8 cellular contexts compared by ENCODE assay signal in genomic region chr2:178194600-178195389, GRCh38. TPM values are rescaled to one million over a fixed set of nuclear protein-coding genes. Genes with fewer than 3 reads are reported as not detected.
DNase-seq lines count a peak whose midpoint lies in the region; ATAC-seq and TF ChIP-seq lines count a peak whose summit lies in the region.

No MANE protein-coding gene starts in this region.

- TF ChIP-seq CTCF in WTC11 (IDR thresholded peaks at IDR 0.05) (no peak), epithelial cell of esophagus (IDR thresholded peaks at IDR 0.05; ENCODE audit: insufficient read depth, low read depth, low read length, missing control alignments) (no peak), thoracic aorta (IDR thresholded peaks at IDR 0.05) (no peak)

- H3K4me1 Mint-ChIP-seq in WTC11: peaks cover 28% of the 10 kb centered on the region

- peak overlapping the region; percentile 55 for H3K27ac ChIP-seq in mesodermal cell (ENCODE audit: low read depth, low read length, severe bottlenecking)
- H3K27ac ChIP-seq in thoracic aorta: peak overlapping the region; percentile 80 to 81

- ATAC-seq in GM21619 (IDR thresholded peaks at IDR 0.05; ENCODE audit: unreplicated experiment): peak; percentile 17
- peak; percentile 46 for ATAC-seq in WTC11
- ATAC-seq in thoracic aorta (ENCODE audit: insufficient number of reproducible peaks, low FRiP score, low read depth): no peak

- no peaks in the 10 kb centered on the region for H3K27me3 ChIP-seq in thoracic aorta (replicated peaks; ENCODE audit: insufficient read depth)

- peak; percentile 12 for DNase-seq in DMS114 treated with DMSO at 0.1 percent for 48 hours (lab: John Stamatoyannopoulos, UW; ENCODE audit: unreplicated experiment)
- peak; percentile 13 for DNase-seq in LoVo (ENCODE audit: low spot score)
- peak; percentile 63 for DNase-seq in WTC11 (ENCODE audit: low spot score)
- peak; percentile 67 for DNase-seq in epithelial cell of esophagus (ENCODE audit: low read depth)
- no peak for DNase-seq in thoracic aorta (ENCODE audit: low spot score)
- no peak for DNase-seq in posterior vena cava (ENCODE audit: low spot score)

- H3K27ac Mint-ChIP-seq in WTC11: no peak overlapping the region

- H3K4me3 ChIP-seq in epithelial cell of esophagus (ENCODE audit: low read length) (peak overlapping the region; percentile 74), mesodermal cell (ENCODE audit: extremely low read depth, insufficient read depth, low read length, poor library complexity, severe bottlenecking) (peak overlapping the region; percentile 80), thoracic aorta (peak overlapping the region; percentile 86)

- H3K27me3 Mint-ChIP-seq in WTC11 (ENCODE audit: low read depth): peaks cover 52% of the 10 kb centered on the region

- 0% methylated on average over 36 to 62 of the region's 83 CpGs for WGBS in mesodermal cell (ENCODE audit: insufficient coverage in 2 of 2), 2 experiments

- H3K4me1 ChIP-seq in mesodermal cell (ENCODE audit: control insufficient read depth, insufficient read depth, low read length, poor library complexity, severe bottlenecking): no peaks in the 10 kb centered on the region
- H3K4me1 ChIP-seq in thoracic aorta (ENCODE audit: control insufficient read depth in 1 of 2, low read depth in 2 of 2): peaks cover 0 to 14% of the 10 kb centered on the region in 2 donors

- CTCF ChIA-PET in WTC11 (lab: Charles Lee): interaction anchor here (0.7 to 2.0 kb wide), 12 partner anchors 8 to 328 kb away, joined by 3 to 7 read pairs (median 4); partner anchors contain the start of gene RBM45

- H3K4me3 Mint-ChIP-seq in WTC11: peak overlapping the region; percentile 80

- H3K9me3 Mint-ChIP-seq in WTC11: no peaks in the 10 kb centered on the region

- POLR2A ChIA-PET in WTC11 (lab: Charles Lee): interaction anchor here (0.6 to 1.2 kb wide), 7 partner anchors 13 to 236 kb away, joined by 3 to 6 read pairs (median 3); no protein-coding TSS in a partner anchor

- H3K9me3 ChIP-seq in mesodermal cell (ENCODE audit: control insufficient read depth, low read length): no peaks in the 10 kb centered on the region
- H3K9me3 ChIP-seq in thoracic aorta: no peaks in the 10 kb centered on the region

- H3K36me3 Mint-ChIP-seq in WTC11: no peaks in the 10 kb centered on the region

- intact Hi-C loops in posterior vena cava (cut with DNase I): no loop called here

- H3K36me3 ChIP-seq in mesodermal cell (ENCODE audit: control insufficient read depth, insufficient read depth, low read length) (no peaks in the 10 kb centered on the region), thoracic aorta (no peaks in the 10 kb centered on the region)

TF ChIP-seq in WTC11, 78 proteins besides CTCF, POLR2A, EP300 and RAD21 (continues in another document):
- TF ChIP-seq, protein P1, sequence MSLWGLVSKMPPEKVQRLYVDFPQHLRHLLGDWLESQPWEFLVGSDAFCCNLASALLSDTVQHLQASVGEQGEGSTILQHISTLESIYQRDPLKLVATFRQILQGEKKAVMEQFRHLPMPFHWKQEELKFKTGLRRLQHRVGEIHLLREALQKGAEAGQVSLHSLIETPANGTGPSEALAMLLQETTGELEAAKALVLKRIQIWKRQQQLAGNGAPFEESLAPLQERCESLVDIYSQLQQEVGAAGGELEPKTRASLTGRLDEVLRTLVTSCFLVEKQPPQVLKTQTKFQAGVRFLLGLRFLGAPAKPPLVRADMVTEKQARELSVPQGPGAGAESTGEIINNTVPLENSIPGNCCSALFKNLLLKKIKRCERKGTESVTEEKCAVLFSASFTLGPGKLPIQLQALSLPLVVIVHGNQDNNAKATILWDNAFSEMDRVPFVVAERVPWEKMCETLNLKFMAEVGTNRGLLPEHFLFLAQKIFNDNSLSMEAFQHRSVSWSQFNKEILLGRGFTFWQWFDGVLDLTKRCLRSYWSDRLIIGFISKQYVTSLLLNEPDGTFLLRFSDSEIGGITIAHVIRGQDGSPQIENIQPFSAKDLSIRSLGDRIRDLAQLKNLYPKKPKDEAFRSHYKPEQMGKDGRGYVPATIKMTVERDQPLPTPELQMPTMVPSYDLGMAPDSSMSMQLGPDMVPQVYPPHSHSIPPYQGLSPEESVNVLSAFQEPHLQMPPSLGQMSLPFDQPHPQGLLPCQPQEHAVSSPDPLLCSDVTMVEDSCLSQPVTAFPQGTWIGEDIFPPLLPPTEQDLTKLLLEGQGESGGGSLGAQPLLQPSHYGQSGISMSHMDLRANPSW (CRISPR knock-in tag; conservative IDR thresholded peaks at IDR 0.05; ENCODE audit: low read depth): no peak
- TF ChIP-seq NR3C1 (CRISPR knock-in tag; conservative IDR thresholded peaks at IDR 0.05; ENCODE audit: low read depth): no peak
- TF ChIP-seq ETV6 (CRISPR knock-in tag; IDR thresholded peaks at IDR 0.05): no peak
- TF ChIP-seq ZNF423 (CRISPR knock-in tag; IDR thresholded peaks at IDR 0.05): no peak
- no peak for TF ChIP-seq NR2C2 (CRISPR knock-in tag; IDR thresholded peaks at IDR 0.05)
- no peak for TF ChIP-seq TP53 (CRISPR knock-in tag; IDR thresholded peaks at IDR 0.05)
- no peak for TF ChIP-seq E2F1 (CRISPR knock-in tag; IDR thresholded peaks at IDR 0.05)
- no peak for TF ChIP-seq SMAD4 (CRISPR knock-in tag; IDR thresholded peaks at IDR 0.05)
- no peak for TF ChIP-seq PRDM15 (CRISPR knock-in tag; IDR thresholded peaks at IDR 0.05)
- TF ChIP-seq, protein P2, sequence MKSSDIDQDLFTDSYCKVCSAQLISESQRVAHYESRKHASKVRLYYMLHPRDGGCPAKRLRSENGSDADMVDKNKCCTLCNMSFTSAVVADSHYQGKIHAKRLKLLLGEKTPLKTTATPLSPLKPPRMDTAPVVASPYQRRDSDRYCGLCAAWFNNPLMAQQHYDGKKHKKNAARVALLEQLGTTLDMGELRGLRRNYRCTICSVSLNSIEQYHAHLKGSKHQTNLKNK (CRISPR knock-in tag; IDR thresholded peaks at IDR 0.05): no peak
- TF ChIP-seq, protein P3, sequence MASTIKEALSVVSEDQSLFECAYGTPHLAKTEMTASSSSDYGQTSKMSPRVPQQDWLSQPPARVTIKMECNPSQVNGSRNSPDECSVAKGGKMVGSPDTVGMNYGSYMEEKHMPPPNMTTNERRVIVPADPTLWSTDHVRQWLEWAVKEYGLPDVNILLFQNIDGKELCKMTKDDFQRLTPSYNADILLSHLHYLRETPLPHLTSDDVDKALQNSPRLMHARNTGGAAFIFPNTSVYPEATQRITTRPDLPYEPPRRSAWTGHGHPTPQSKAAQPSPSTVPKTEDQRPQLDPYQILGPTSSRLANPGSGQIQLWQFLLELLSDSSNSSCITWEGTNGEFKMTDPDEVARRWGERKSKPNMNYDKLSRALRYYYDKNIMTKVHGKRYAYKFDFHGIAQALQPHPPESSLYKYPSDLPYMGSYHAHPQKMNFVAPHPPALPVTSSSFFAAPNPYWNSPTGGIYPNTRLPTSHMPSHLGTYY (CRISPR knock-in tag; IDR thresholded peaks at IDR 0.05): no peak
- TF ChIP-seq ZNF138 (CRISPR knock-in tag; conservative IDR thresholded peaks at IDR 0.05): no peak
- 0 out of 2 replicates have a peak, but pooled peaks have one; percentile 0 for TF ChIP-seq FOXP1 (CRISPR knock-in tag; IDR thresholded peaks at IDR 0.05; ENCODE audit: borderline replicate concordance)
- TF ChIP-seq MAX (CRISPR knock-in tag; IDR thresholded peaks at IDR 0.05): no peak
- no peak for TF ChIP-seq CBFB (CRISPR knock-in tag; IDR thresholded peaks at IDR 0.05; ENCODE audit: low read depth)
- TF ChIP-seq ZNF396 (CRISPR knock-in tag; IDR thresholded peaks at IDR 0.05; ENCODE audit: borderline replicate concordance): no peak
- no peak for TF ChIP-seq ATF1 (CRISPR knock-in tag; IDR thresholded peaks at IDR 0.05)
- no peak for TF ChIP-seq ZNF416 (CRISPR knock-in tag; IDR thresholded peaks at IDR 0.05)
- TF ChIP-seq JUN (CRISPR knock-in tag; IDR thresholded peaks at IDR 0.05): no peak

RNA-seq across cellular contexts. Expression of gene OSBPL6, which starts 0.5 kb away (rescaled TPM):
- total RNA-seq in WTC11 (2021) (7.4 to 9.2 TPM (median 8.3 TPM) in 3 replicates), thoracic aorta (1 to 10 TPM in 1 of 2 donors, under 1 TPM in 1; 0.95 to 4.6 TPM), posterior vena cava (1 to 10 TPM; 2.0 to 2.5 TPM)
- polyA plus RNA-seq in mesodermal cell (2013, experiment 1 of 2): 11.7 TPM
- 11.1 TPM for polyA plus RNA-seq in mesodermal cell (2013, experiment 2 of 2)

Comparison
In these comparisons a context has a peak if more than half of its experiments do, and no peak if none do; other contexts are left out.
1. DNase-seq: peak in DMS114 treated with DMSO at 0.1 percent for 48 hours (single experiment), LoVo (single experiment), WTC11 (single experiment) and epithelial cell of esophagus (single experiment); none in thoracic aorta (single experiment) and posterior vena cava (single experiment).
2. Peak in every context shown above with its lines, with median percentiles within 50 percentile points of each other: H3K4me3 ChIP-seq.